ENCODE assay signal across 20 cellular contexts in the genomic region with DNA sequence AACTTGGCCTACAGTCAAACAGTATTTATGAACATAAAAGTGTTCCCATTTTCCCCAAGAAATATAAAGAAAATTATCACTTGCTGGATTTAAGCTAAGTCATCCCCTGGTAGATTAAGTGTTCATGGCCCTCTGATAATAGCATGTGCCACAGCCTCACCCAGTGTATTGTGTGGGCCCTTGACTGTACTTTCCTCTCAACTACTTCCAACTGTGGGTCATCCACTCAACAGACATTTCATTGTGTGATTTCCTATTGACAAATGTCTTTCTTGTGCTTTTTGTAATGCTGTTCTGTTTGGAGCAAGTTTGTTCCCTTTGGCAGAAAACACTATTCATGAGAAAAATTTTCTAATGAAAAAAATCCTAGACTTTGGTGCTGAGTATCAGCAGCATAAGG.
"Had no signal": no experiment of that assay in that cellular context is flagged by ENCODE, and none has a peak within 500 bp of the region (broad histone marks: within the 10 kb centered on the region; RNA-seq: fewer than 3 reads in every experiment).

No MANE protein-coding gene starts in this region.

- H3K4me3 ChIP-seq: hepatocyte, left ventricle myocardium inferior, lung, mucosa of descending colon, ovary, right atrium auricular region, sigmoid colon, spleen, transverse colon, upper lobe of right lung had no signal

- H3K36me3 ChIP-seq: left ventricle myocardium inferior, ovary, right atrium auricular region, sigmoid colon, spleen, transverse colon, upper lobe of right lung had no signal

- H3K27me3 ChIP-seq: hepatocyte, ovary, right atrium auricular region, sigmoid colon, spleen, transverse colon, upper lobe of right lung had no signal

- H3K9me3 ChIP-seq: left ventricle myocardium inferior, mucosa of descending colon, ovary, right atrium auricular region, sigmoid colon, transverse colon, upper lobe of right lung had no signal

- ATAC-seq: mucosa of descending colon; naive thymus-derived CD4-positive, alpha-beta T cell; natural killer cell treated with Interleukin-12 subunit alpha and Interleukin-12 subunit beta and Interleukin-15 and Interleukin-18, amount 100 ng/mL, for 72 hours; stimulated activated memory B cell treated with anti-CD40 and anti-IgM and Interleukin-4, amounts not matched to agents 10 μg/mL and 1 μg/mL and 100 μg/mL, for 72 hours; stimulated activated naive CD8-positive, alpha-beta T cell treated with anti-CD3 and anti-CD28 coated beads, Interleukin-15, amount 100 ng/mL, for 72 hours; upper lobe of right lung had no signal

- DNase-seq: islet precursor cell; left ventricle myocardium inferior; midbrain; mucosa of descending colon; naive thymus-derived CD4-positive, alpha-beta T cell; ovary; sigmoid colon; small intestine; spleen; stimulated activated CD4-positive, alpha-beta T cell treated with anti-CD3 and anti-CD28 coated beads, Interleukin-4, amount 100 ng/mL, for 24 hours; stimulated activated naive CD4-positive, alpha-beta T cell treated with Interleukin-2 at 50 U/mL for 16 hours; stimulated activated naive CD8-positive, alpha-beta T cell treated with anti-CD3 and anti-CD28 coated beads, Interleukin-15, amount 100 ng/mL, for 72 hours; substantia nigra; transverse colon; upper lobe of right lung had no signal

- H3K27ac ChIP-seq: hepatocyte, left ventricle myocardium inferior, ovary, right atrium auricular region, sigmoid colon, spleen, transverse colon, upper lobe of right lung had no signal

- H3K79me2 ChIP-seq: hepatocyte had no signal

- H2AFZ ChIP-seq: hepatocyte had no signal

- H3K4me2 ChIP-seq: hepatocyte had no signal

- H3K4me1 ChIP-seq: left ventricle myocardium inferior, right atrium auricular region, spleen, transverse colon, upper lobe of right lung had no signal
